Comparison of ENCODE assay signal across 4 cellular contexts in genomic region chr22:39889924-39890323, GRCh38. TPM values are rescaled to one million over a fixed set of nuclear protein-coding genes. Genes with fewer than 3 reads are reported as not detected.
"Had no signal": no experiment of that assay in that cellular context is flagged by ENCODE, and none has a peak within 500 bp of the region (broad histone marks: within the 10 kb centered on the region; RNA-seq: fewer than 3 reads in every experiment).

No MANE protein-coding gene starts in this region.

RNA-seq across cellular contexts. Expression of gene ENTHD1, which starts 3.6 kb away (rescaled TPM):
- total RNA-seq: LHCN-M2, M059J, MCF 10A, NCI-H460 had no signal

RNA-seq across cellular contexts. Expression of gene GRAP2, which starts 11.0 kb away (rescaled TPM):
- total RNA-seq: LHCN-M2 had no signal
